In genomic region chr12:51480978-51481377, GRCh38 we compare ENCODE assay signal across 26 cellular contexts. TPM values are rescaled to one million over a fixed set of nuclear protein-coding genes. Genes with fewer than 3 reads are reported as not detected.
DNase-seq lines count a peak whose midpoint lies in the region; ATAC-seq and TF ChIP-seq lines count a peak whose summit lies in the region.
"Had no signal": no experiment of that assay in that cellular context is flagged by ENCODE, and none has a peak within 500 bp of the region (broad histone marks: within the 10 kb centered on the region; RNA-seq: fewer than 3 reads in every experiment).

No MANE protein-coding gene starts in this region.

- ATAC-seq in GM18511 (IDR thresholded peaks at IDR 0.05; ENCODE audit: unreplicated experiment) = peak; percentile 62
- ATAC-seq in activated CD8-positive, alpha-beta T cell treated with anti-CD3 and anti-CD28 coated beads, Interleukin-2, amount 10 ng/mL, durations not matched to agents 7 days and 5 days = no peak
- ATAC-seq in stimulated activated memory B cell treated with anti-CD40 and anti-IgM and Interleukin-4, amounts not matched to agents 10 μg/mL and 1 μg/mL and 100 μg/mL, for 72 hours = no peak
- no peak for ATAC-seq in HG03025 (IDR thresholded peaks at IDR 0.05; ENCODE audit: low FRiP score, unreplicated experiment)
- ATAC-seq in HG03354 (IDR thresholded peaks at IDR 0.05; ENCODE audit: poor library complexity, severe bottlenecking, unreplicated experiment) = no peak
- ATAC-seq: activated T-cell treated with anti-CD3 and anti-CD28 coated beads, Interleukin-2, amount 50 U/mL, for 4 hours; foreskin keratinocyte; left lung; pancreas; T-helper 17 cell had no signal

- no peak for TF ChIP-seq CTCF in endothelial cell (IDR thresholded peaks at IDR 0.05; ENCODE audit: unreplicated experiment)

- POLR2A ChIA-PET in activated CD8-positive, alpha-beta T cell treated with anti-CD3 and anti-CD28 coated beads, Interleukin-2, amount 10 ng/mL, durations not matched to agents 7 days and 5 days (lab: Charles Lee) = no interaction called here

- peaks cover 4% of the 10 kb centered on the region for H3K9me3 Mint-ChIP-seq in activated naive CD4-positive, alpha-beta T cell treated with anti-CD3 and anti-CD28 coated beads, Interleukin-2, amount 10 ng/mL, durations not matched to agents 7 days and 5 days
- no peaks in the 10 kb centered on the region for H3K9me3 Mint-ChIP-seq in activated CD8-positive, alpha-beta T cell treated with anti-CD3 and anti-CD28 coated beads, Interleukin-2, amount 10 ng/mL, durations not matched to agents 7 days and 5 days (ENCODE audit: insufficient read depth)
- no peaks in the 10 kb centered on the region for H3K9me3 Mint-ChIP-seq in stimulated activated memory B cell treated with anti-CD40 and anti-IgM and Interleukin-4, amounts not matched to agents 10 μg/mL and 1 μg/mL and 100 μg/mL, for 72 hours
- no peaks in the 10 kb centered on the region for H3K9me3 Mint-ChIP-seq in endothelial cell (ENCODE audit: unreplicated experiment)
- H3K9me3 Mint-ChIP-seq: activated T-cell treated with anti-CD3 and anti-CD28 coated beads, Interleukin-2, amount 50 U/mL, for 4 hours; brain; H9; nephron had no signal

- peak overlapping the region; percentile 67 for H3K27ac Mint-ChIP-seq in activated naive CD4-positive, alpha-beta T cell treated with anti-CD3 and anti-CD28 coated beads, Interleukin-2, amount 10 ng/mL, durations not matched to agents 7 days and 5 days
- peak overlapping the region; percentile 57 for H3K27ac Mint-ChIP-seq in activated CD8-positive, alpha-beta T cell treated with anti-CD3 and anti-CD28 coated beads, Interleukin-2, amount 10 ng/mL, durations not matched to agents 7 days and 5 days
- peak overlapping the region; percentile 57 for H3K27ac Mint-ChIP-seq in stimulated activated memory B cell treated with anti-CD40 and anti-IgM and Interleukin-4, amounts not matched to agents 10 μg/mL and 1 μg/mL and 100 μg/mL, for 72 hours
- H3K27ac Mint-ChIP-seq in endothelial cell (ENCODE audit: unreplicated experiment) = no peak overlapping the region
- H3K27ac Mint-ChIP-seq: brain, CD14-positive monocyte had no signal

- H3K36me3 Mint-ChIP-seq in activated naive CD4-positive, alpha-beta T cell treated with anti-CD3 and anti-CD28 coated beads, Interleukin-2, amount 10 ng/mL, durations not matched to agents 7 days and 5 days = peaks cover 22% of the 10 kb centered on the region
- H3K36me3 Mint-ChIP-seq in activated CD8-positive, alpha-beta T cell treated with anti-CD3 and anti-CD28 coated beads, Interleukin-2, amount 10 ng/mL, durations not matched to agents 7 days and 5 days (ENCODE audit: low read depth) = peaks cover 22% of the 10 kb centered on the region
- no peaks in the 10 kb centered on the region for H3K36me3 Mint-ChIP-seq in stimulated activated memory B cell treated with anti-CD40 and anti-IgM and Interleukin-4, amounts not matched to agents 10 μg/mL and 1 μg/mL and 100 μg/mL, for 72 hours
- H3K36me3 Mint-ChIP-seq in endothelial cell (ENCODE audit: low read depth, unreplicated experiment) = no peaks in the 10 kb centered on the region
- H3K36me3 Mint-ChIP-seq: CD14-positive monocyte had no signal

- peaks cover 53% of the 10 kb centered on the region for H3K4me1 Mint-ChIP-seq in activated naive CD4-positive, alpha-beta T cell treated with anti-CD3 and anti-CD28 coated beads, Interleukin-2, amount 10 ng/mL, durations not matched to agents 7 days and 5 days
- H3K4me1 Mint-ChIP-seq in activated CD8-positive, alpha-beta T cell treated with anti-CD3 and anti-CD28 coated beads, Interleukin-2, amount 10 ng/mL, durations not matched to agents 7 days and 5 days (ENCODE audit: low read depth) = peaks cover 48% of the 10 kb centered on the region
- peaks cover 17% of the 10 kb centered on the region for H3K4me1 Mint-ChIP-seq in stimulated activated memory B cell treated with anti-CD40 and anti-IgM and Interleukin-4, amounts not matched to agents 10 μg/mL and 1 μg/mL and 100 μg/mL, for 72 hours
- H3K4me1 Mint-ChIP-seq in endothelial cell (ENCODE audit: unreplicated experiment) = peaks cover 7% of the 10 kb centered on the region
- H3K4me1 Mint-ChIP-seq: brain had no signal

- no peak overlapping the region for H3K4me3 Mint-ChIP-seq in activated naive CD4-positive, alpha-beta T cell treated with anti-CD3 and anti-CD28 coated beads, Interleukin-2, amount 10 ng/mL, durations not matched to agents 7 days and 5 days
- no peak overlapping the region for H3K4me3 Mint-ChIP-seq in activated CD8-positive, alpha-beta T cell treated with anti-CD3 and anti-CD28 coated beads, Interleukin-2, amount 10 ng/mL, durations not matched to agents 7 days and 5 days
- no peak overlapping the region for H3K4me3 Mint-ChIP-seq in stimulated activated memory B cell treated with anti-CD40 and anti-IgM and Interleukin-4, amounts not matched to agents 10 μg/mL and 1 μg/mL and 100 μg/mL, for 72 hours
- H3K4me3 Mint-ChIP-seq in endothelial cell (ENCODE audit: unreplicated experiment) = no peak overlapping the region
- H3K4me3 Mint-ChIP-seq: activated T-cell treated with anti-CD3 and anti-CD28 coated beads, Interleukin-2, amount 50 U/mL, for 4 hours; brain; CD14-positive monocyte; H9; nephron; T-helper 17 cell had no signal

- CTCF ChIA-PET in activated naive CD4-positive, alpha-beta T cell treated with anti-CD3 and anti-CD28 coated beads, Interleukin-2, amount 10 ng/mL, durations not matched to agents 7 days and 5 days (lab: Charles Lee) = interaction anchor here (1.0 to 3.4 kb wide), 2 partner anchors 51 to 57 kb away, joined by 3 to 12 read pairs; partner anchors contain the start of gene SLC4A8
- CTCF ChIA-PET in activated CD8-positive, alpha-beta T cell treated with anti-CD3 and anti-CD28 coated beads, Interleukin-2, amount 10 ng/mL, durations not matched to agents 7 days and 5 days (lab: Charles Lee) = interaction anchor here (0.6 to 1.4 kb wide), 4 partner anchors 13 to 60 kb away, joined by 3 to 5 read pairs (median 4); partner anchors contain the start of gene SLC4A8

- no peak for DNase-seq in activated naive CD4-positive, alpha-beta T cell treated with anti-CD3 and anti-CD28 coated beads, Interleukin-2, amount 10 ng/mL, durations not matched to agents 7 days and 5 days
- no peak for DNase-seq in activated naive CD4-positive, alpha-beta T cell treated with Interleukin-2 at 50 U/mL for 16 hours
- DNase-seq in activated CD8-positive, alpha-beta T cell treated with anti-CD3 and anti-CD28 coated beads, Interleukin-2, amount 10 ng/mL, durations not matched to agents 7 days and 5 days = no peak
- DNase-seq in endothelial cell (ENCODE audit: low spot score) = no peak
- DNase-seq: activated CD4-positive, alpha-beta T cell treated with anti-CD3 and anti-CD28 coated beads, Interleukin-2, amount 50 U/mL, for 48 hours; activated T-cell treated with anti-CD3 and anti-CD28 coated beads, Interleukin-2, amount 50 U/mL, for 4 hours; effector CD4-positive, alpha-beta T cell; foreskin keratinocyte; H9; hippocampal formation; left lung; NCI-H1417; NCI-H2081 treated with DMSO at 0.1 percent for 48 hours; NCI-H510A; pancreas; PC-9; SIG-M5; T-helper 17 cell; uterus had no signal

- no peaks in the 10 kb centered on the region for H3K27me3 Mint-ChIP-seq in activated naive CD4-positive, alpha-beta T cell treated with anti-CD3 and anti-CD28 coated beads, Interleukin-2, amount 10 ng/mL, durations not matched to agents 7 days and 5 days
- H3K27me3 Mint-ChIP-seq in activated CD8-positive, alpha-beta T cell treated with anti-CD3 and anti-CD28 coated beads, Interleukin-2, amount 10 ng/mL, durations not matched to agents 7 days and 5 days (ENCODE audit: low read depth) = no peaks in the 10 kb centered on the region
- H3K27me3 Mint-ChIP-seq in stimulated activated memory B cell treated with anti-CD40 and anti-IgM and Interleukin-4, amounts not matched to agents 10 μg/mL and 1 μg/mL and 100 μg/mL, for 72 hours = no peaks in the 10 kb centered on the region
- no peaks in the 10 kb centered on the region for H3K27me3 Mint-ChIP-seq in endothelial cell (ENCODE audit: unreplicated experiment)
- H3K27me3 Mint-ChIP-seq: brain, T-helper 17 cell had no signal

RNA-seq across cellular contexts. Expression of gene SLC4A8, which starts 56.3 kb away (rescaled TPM):
- 10 to 100 TPM; 11.4 to 12.6 TPM for total RNA-seq in activated CD8-positive, alpha-beta T cell treated with anti-CD3 and anti-CD28 coated beads, Interleukin-2, amount 10 ng/mL, durations not matched to agents 7 days and 5 days
- total RNA-seq in endothelial cell (ENCODE audit: unreplicated experiment) = 16.7 TPM
